ENCODE assay signal across 8 cellular contexts in the genomic region with DNA sequence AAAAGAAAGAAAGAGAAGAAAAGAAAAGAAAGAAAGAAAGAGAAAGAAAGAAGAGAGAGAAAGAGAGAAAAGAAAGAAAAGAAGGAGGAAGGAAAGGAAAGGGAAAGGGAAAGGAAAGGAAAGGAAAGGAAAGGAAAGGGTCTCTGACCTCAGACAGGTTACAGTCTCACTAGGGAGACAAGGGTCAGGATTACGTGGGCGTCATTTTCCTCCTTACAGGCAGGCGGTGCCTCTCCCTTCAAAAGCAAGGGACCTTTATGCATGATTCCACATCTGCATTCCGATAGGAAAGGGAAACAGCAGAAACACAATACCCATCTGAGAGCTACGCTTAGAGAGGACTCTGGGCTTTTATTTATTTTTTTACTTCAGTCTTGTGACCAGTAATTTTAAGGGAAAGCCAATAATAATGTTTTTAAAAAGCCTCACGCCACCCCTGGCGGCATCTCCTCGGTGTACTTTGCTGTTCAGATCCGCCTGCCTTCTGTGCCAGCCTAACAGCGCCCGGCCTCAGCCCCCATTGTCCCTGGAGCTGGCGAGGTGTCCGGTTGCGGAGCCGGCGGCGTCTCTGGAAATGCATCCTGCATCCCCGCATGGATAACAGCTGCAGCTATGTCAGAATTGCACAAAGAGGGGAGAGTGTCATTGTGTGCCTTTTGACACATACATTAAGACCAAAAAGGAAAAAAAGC. TPM values are rescaled to one million over a fixed set of nuclear protein-coding genes. Genes with fewer than 3 reads are reported as not detected.
DNase-seq lines count a peak whose midpoint lies in the region; ATAC-seq, FAIRE-seq and TF ChIP-seq lines count a peak whose summit lies in the region.

No MANE protein-coding gene starts in this region.

- no peak for TF ChIP-seq CTCF in CD4-positive, alpha-beta T cell (IDR thresholded peaks at IDR 0.05)
- TF ChIP-seq CTCF in IMR-90 (conservative IDR thresholded peaks at IDR 0.05; ENCODE audit: low read depth, low read length) (no peak), coronary artery (IDR thresholded peaks at IDR 0.05) (no peak)

- no peak for TF ChIP-seq RAD21 in IMR-90 (IDR thresholded peaks at IDR 0.05; ENCODE audit: low read length)

- H3K4ac ChIP-seq in IMR-90 (ENCODE audit: low read depth, low read length): peak overlapping the region; percentile 60

- ATAC-seq in CD4-positive, alpha-beta T cell (ENCODE audit: poor library complexity): peak; percentile 8
- peak; percentile 52 for ATAC-seq in IMR-90 (ENCODE audit: low read depth)
- no peak for ATAC-seq in GM21515 (IDR thresholded peaks at IDR 0.05; ENCODE audit: unreplicated experiment)
- ATAC-seq in HG02678 (IDR thresholded peaks at IDR 0.05; ENCODE audit: unreplicated experiment): no peak

- no peak overlapping the region for H3K18ac ChIP-seq in IMR-90 (ENCODE audit: low read depth, low read length)

- H4K8ac ChIP-seq in IMR-90 (ENCODE audit: low read depth in 2 of 2, low read length in 2 of 2): peak overlapping the region in 1 of 2 experiments; percentile 52; a peak in 1 of 4 replicates

- TF ChIP-seq POLR2A in IMR-90 (IDR thresholded peaks at IDR 0.05; ENCODE audit: low read depth, low read length): no peak

- no peaks in the 10 kb centered on the region for H3K9me3 Mint-ChIP-seq in CD4-positive, alpha-beta T cell

- peaks cover 41% of the 10 kb centered on the region for H3K4me1 Mint-ChIP-seq in CD4-positive, alpha-beta T cell (ENCODE audit: low read depth)

- H2AK5ac ChIP-seq in IMR-90 (ENCODE audit: low read depth, low read length): peak overlapping the region; percentile 7; the same call in 1 of the 2 replicates

- peak overlapping the region; percentile 80 for H2AK9ac ChIP-seq in IMR-90 (replicated peaks; ENCODE audit: low read depth, low read length, poor library complexity)

- POLR2A ChIA-PET in CD4-positive, alpha-beta T cell (lab: Charles Lee): interaction anchor here (2.6 to 2.7 kb wide), 2 partner anchors 8 to 41 kb away, joined by 15 to 22 read pairs; no protein-coding TSS in a partner anchor
- POLR2A ChIA-PET in IMR-90 (lab: Charles Lee; ENCODE audit: unreplicated experiment): no interaction called here

- H3K9me3 ChIP-seq in CD4-positive, alpha-beta T cell (ENCODE audit: control insufficient read depth, low read length): no peaks in the 10 kb centered on the region
- peaks cover 3% of the 10 kb centered on the region for H3K9me3 ChIP-seq in IMR-90 (ENCODE audit: control insufficient read depth, insufficient read depth, low read length)
- H3K9me3 ChIP-seq in small intestine (ENCODE audit: control insufficient read depth, low read depth): no peaks in the 10 kb centered on the region

- intact Hi-C loops in CD4-positive, alpha-beta T cell (cut with DNase I, micrococcal nuclease): no loop called here
- intact Hi-C loops in IMR-90 (cut with micrococcal nuclease): loop anchor here (2.0 kb wide), 1 partner anchor 42 kb away; no protein-coding TSS in a partner anchor

- peak overlapping the region; percentile 89 for H3K27ac Mint-ChIP-seq in CD4-positive, alpha-beta T cell

- H3K4me3 ChIP-seq in IMR-90 (ENCODE audit: insufficient read depth, low read depth, low read length) (peak overlapping the region; percentile 62), coronary artery (peak overlapping the region; percentile 93), small intestine (ENCODE audit: low read depth in 1 of 2, low read length in 2 of 2) (peak overlapping the region in 1 of 2 donors; percentile 94)

- dilution Hi-C loops in IMR-90 (cut with HindIII; ENCODE audit: low sequenced_read_pairs, unreplicated experiment): no loop called here

- H4K20me1 ChIP-seq in IMR-90 (ENCODE audit: insufficient read depth, low read length): no peaks in the 10 kb centered on the region

- WGBS in IMR-90 (ENCODE audit: extremely low coverage in 2 of 2, insufficient read length in 1 of 2), 2 experiments: 3% methylated on average over 4 of the region's 18 CpGs; no CpG with 5 or more reads in 1 of the 2 experiments
- WGBS in small intestine, 3 donors: 2 to 6% (median 3%) methylated on average over 18 of the region's 18 CpGs

- no peak overlapping the region for H4K5ac ChIP-seq in IMR-90 (ENCODE audit: low read depth, low read length)

- peak in 1 of 10 experiments; percentile 14 for DNase-seq in CD4-positive, alpha-beta T cell
- DNase-seq in IMR-90: peak; percentile 44
- peak; percentile 70 to 77 for DNase-seq in SHP77 (lab: John Stamatoyannopoulos, UW)
- no peak for DNase-seq in coronary artery (ENCODE audit: low spot score)
- peak; percentile 88 for DNase-seq in islet precursor cell
- DNase-seq in small intestine: peak; percentile 92

- peak overlapping the region; percentile 54; the same call in 1 of the 2 replicates for H2BK120ac ChIP-seq in IMR-90 (ENCODE audit: low read depth, low read length)

- no peaks in the 10 kb centered on the region for H3K36me3 ChIP-seq in IMR-90 (ENCODE audit: control insufficient read depth, insufficient read depth, low read length)
- no peaks in the 10 kb centered on the region for H3K36me3 ChIP-seq in small intestine (ENCODE audit: control insufficient read depth in 2 of 2, insufficient read depth in 2 of 2, low read length in 2 of 2)

- H2BK20ac ChIP-seq in IMR-90 (ENCODE audit: low read depth, low read length): peak overlapping the region; percentile 52; the same call in 1 of the 2 replicates

- H3K4me1 ChIP-seq in IMR-90 (ENCODE audit: control insufficient read depth, insufficient read depth, low read length): no peaks in the 10 kb centered on the region; the same call in 1 of the 2 replicates
- H3K4me1 ChIP-seq in small intestine (ENCODE audit: control insufficient read depth in 2 of 2, insufficient read depth in 1 of 2, low read depth in 1 of 2, low read length in 1 of 2): peaks cover 4% of the 10 kb centered on the region in 2 donors

- peak overlapping the region; percentile 88 for H2AFZ ChIP-seq in IMR-90 (replicated peaks; ENCODE audit: low read length, poor library complexity)

- peak overlapping the region; percentile 42 for H2BK5ac ChIP-seq in IMR-90 (ENCODE audit: low read depth, low read length, poor library complexity, severe bottlenecking)

- H3K4me2 ChIP-seq in IMR-90 (ENCODE audit: low read depth, low read length): peak overlapping the region; percentile 98

- BruUV-seq in IMR-90 (replicated peaks; lab: Mats Ljungman, UMichigan): no TSS peak

- FAIRE-seq in small intestine (lab: Jason Lieb, UNC): no peak

- peak overlapping the region; percentile 98 for H3K4me3 Mint-ChIP-seq in CD4-positive, alpha-beta T cell

- in situ Hi-C loops in IMR-90 (cut with MboI; ENCODE audit: low sequenced_read_pairs): no loop called here

- peak overlapping the region; percentile 73 for H3K14ac ChIP-seq in IMR-90 (replicated peaks; ENCODE audit: low read depth, low read length)

- no peak overlapping the region for H3K56ac ChIP-seq in IMR-90 (ENCODE audit: extremely low read depth, insufficient read depth, low read length)

- peak overlapping the region; percentile 12 for H3K9ac ChIP-seq in IMR-90 (ENCODE audit: low read depth, low read length)

- no peak overlapping the region for H3K27ac ChIP-seq in CD4-positive, alpha-beta T cell (ENCODE audit: low read depth, low read length)
- peak overlapping the region; percentile 18; the same call in 1 of the 2 replicates for H3K27ac ChIP-seq in IMR-90 (ENCODE audit: insufficient read depth, low read length)
- peak overlapping the region in 1 of 2 donors; percentile 64 for H3K27ac ChIP-seq in coronary artery
- peak overlapping the region; percentile 87 to 90 for H3K27ac ChIP-seq in small intestine (ENCODE audit: low read depth in 1 of 2, low read length in 1 of 2)

- no peak overlapping the region for H4K91ac ChIP-seq in IMR-90 (ENCODE audit: insufficient read depth, low read depth, low read length)

- no peaks in the 10 kb centered on the region for H3K9me1 ChIP-seq in IMR-90 (ENCODE audit: insufficient read depth, low read length)

- H3K36me3 Mint-ChIP-seq in CD4-positive, alpha-beta T cell (ENCODE audit: low read depth): peaks cover 23% of the 10 kb centered on the region

- H3K27me3 Mint-ChIP-seq in CD4-positive, alpha-beta T cell: no peaks in the 10 kb centered on the region

- CTCF ChIA-PET in CD4-positive, alpha-beta T cell (lab: Charles Lee): interaction anchor here (0.9 kb wide), 1 partner anchor 11 kb away, joined by 3 read pairs; no protein-coding TSS in a partner anchor
- CTCF ChIA-PET in IMR-90 (lab: Yijun Ruan, JAX): interaction anchor here (0.6 to 0.7 kb wide), 2 partner anchors 31 to 265 kb away, joined by 3 read pairs; no protein-coding TSS in a partner anchor

- H3K79me1 ChIP-seq in IMR-90 (ENCODE audit: low read depth in 1 of 2, low read length in 2 of 2): peaks cover 5 to 23% of the 10 kb centered on the region in 2 experiments; a peak in 2 of 4 replicates

- peak overlapping the region; percentile 98 for H3K23ac ChIP-seq in IMR-90 (ENCODE audit: low read depth, low read length)

- 0 out of 3 replicates have a peak overlapping the region, but pooled peaks have one; percentile 3 for H2BK15ac ChIP-seq in IMR-90 (ENCODE audit: low read depth, low read length)

- no peaks in the 10 kb centered on the region for H3K27me3 ChIP-seq in CD4-positive, alpha-beta T cell (ENCODE audit: control insufficient read depth, insufficient read depth, low read length)
- peaks cover 2% of the 10 kb centered on the region; the same call in 1 of the 2 replicates for H3K27me3 ChIP-seq in IMR-90 (ENCODE audit: control insufficient read depth, insufficient read depth, low read length)
- H3K27me3 ChIP-seq in small intestine (ENCODE audit: control insufficient read depth in 2 of 2, insufficient read depth in 2 of 2, low read length in 2 of 2): no peaks in the 10 kb centered on the region

TF ChIP-seq in IMR-90, 13 proteins besides CTCF, POLR2A, EP300 and RAD21 (continues in another document):
- no peak for TF ChIP-seq RFX5 (IDR thresholded peaks at IDR 0.05; ENCODE audit: low read depth, low read length)
- TF ChIP-seq, protein P1, sequence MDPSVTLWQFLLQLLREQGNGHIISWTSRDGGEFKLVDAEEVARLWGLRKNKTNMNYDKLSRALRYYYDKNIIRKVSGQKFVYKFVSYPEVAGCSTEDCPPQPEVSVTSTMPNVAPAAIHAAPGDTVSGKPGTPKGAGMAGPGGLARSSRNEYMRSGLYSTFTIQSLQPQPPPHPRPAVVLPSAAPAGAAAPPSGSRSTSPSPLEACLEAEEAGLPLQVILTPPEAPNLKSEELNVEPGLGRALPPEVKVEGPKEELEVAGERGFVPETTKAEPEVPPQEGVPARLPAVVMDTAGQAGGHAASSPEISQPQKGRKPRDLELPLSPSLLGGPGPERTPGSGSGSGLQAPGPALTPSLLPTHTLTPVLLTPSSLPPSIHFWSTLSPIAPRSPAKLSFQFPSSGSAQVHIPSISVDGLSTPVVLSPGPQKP (IDR thresholded peaks at IDR 0.05; ENCODE audit: borderline replicate concordance, low read depth, low read length): no peak
- no peak for TF ChIP-seq CHD1 (IDR thresholded peaks at IDR 0.05; ENCODE audit: low read depth, low read length)
- no peak for TF ChIP-seq MAFK (IDR thresholded peaks at IDR 0.05; ENCODE audit: low read depth, low read length)
- TF ChIP-seq CEBPB (IDR thresholded peaks at IDR 0.05; ENCODE audit: low read depth, low read length): no peak

RNA-seq across cellular contexts. Expression of a gene that starts 0.9 kb away (rescaled TPM):
- total RNA-seq in CD4-positive, alpha-beta T cell: 100 to 1,000 TPM; 184 to 185 TPM
- 9.7 and 13.8 TPM in 2 replicates for total RNA-seq in IMR-90 (2012; rRNA removed)
- 18.5 and 20.7 TPM in 2 replicates for polyA plus RNA-seq in IMR-90 (2012; rRNA removed)
- 9.6 and 10.4 TPM in 2 replicates for polyA plus RNA-seq in IMR-90 (2012; cell fraction: cytosol; rRNA removed)
- polyA plus RNA-seq in IMR-90 (2012; cell fraction: nucleus; rRNA removed; ENCODE audit: low replicate concordance): 96.7 and 158 TPM in 2 replicates
- polyA plus RNA-seq in small intestine: 100 to 1,000 TPM in 2 of 3 donors, 10 to 100 TPM in 1; 71.2 to 284 (median 126) TPM

Comparison
In these comparisons a context has a peak if more than half of its experiments do, and no peak if none do; other contexts are left out.
1. ATAC-seq: peak in CD4-positive, alpha-beta T cell (single experiment) and IMR-90 (single experiment); none in GM21515 (single experiment) and HG02678 (single experiment).
2. RNA of a gene that starts 0.9 kb away (total RNA-seq): 184 to 185 TPM in CD4-positive, alpha-beta T cell; 9.7 to 13.8 TPM in IMR-90; every median in the first group is over 10 times any median in the second.